1 cellular context compared by ENCODE assay signal in genomic region chr10:88092265-88092664, GRCh38.
TF ChIP-seq lines count a peak whose summit lies in the region.

No MANE protein-coding gene starts in this region.

TF ChIP-seq in GM12878, 131 proteins besides CTCF, POLR2A, EP300 and RAD21 (continued from another document):
- TF ChIP-seq E2F4 (IDR thresholded peaks at IDR 0.05; ENCODE audit: low read depth, low read length) (no peak), ZNF384 (IDR thresholded peaks at IDR 0.05; ENCODE audit: borderline replicate concordance, low read depth, low read length) (no peak), CBX5 (IDR thresholded peaks at IDR 0.05; ENCODE audit: low read depth) (no peak), ESRRA (IDR thresholded peaks at IDR 0.05; ENCODE audit: low read length) (no peak), BMI1 (IDR thresholded peaks at IDR 0.05; ENCODE audit: borderline replicate concordance) (no peak), NRF1 (conservative IDR thresholded peaks at IDR 0.05; ENCODE audit: low read depth, low read length) (no peak), PBX3 (IDR thresholded peaks at IDR 0.05; ENCODE audit: insufficient replicate concordance, low read depth, low read length) (no peak)
- TF ChIP-seq, protein P1, sequence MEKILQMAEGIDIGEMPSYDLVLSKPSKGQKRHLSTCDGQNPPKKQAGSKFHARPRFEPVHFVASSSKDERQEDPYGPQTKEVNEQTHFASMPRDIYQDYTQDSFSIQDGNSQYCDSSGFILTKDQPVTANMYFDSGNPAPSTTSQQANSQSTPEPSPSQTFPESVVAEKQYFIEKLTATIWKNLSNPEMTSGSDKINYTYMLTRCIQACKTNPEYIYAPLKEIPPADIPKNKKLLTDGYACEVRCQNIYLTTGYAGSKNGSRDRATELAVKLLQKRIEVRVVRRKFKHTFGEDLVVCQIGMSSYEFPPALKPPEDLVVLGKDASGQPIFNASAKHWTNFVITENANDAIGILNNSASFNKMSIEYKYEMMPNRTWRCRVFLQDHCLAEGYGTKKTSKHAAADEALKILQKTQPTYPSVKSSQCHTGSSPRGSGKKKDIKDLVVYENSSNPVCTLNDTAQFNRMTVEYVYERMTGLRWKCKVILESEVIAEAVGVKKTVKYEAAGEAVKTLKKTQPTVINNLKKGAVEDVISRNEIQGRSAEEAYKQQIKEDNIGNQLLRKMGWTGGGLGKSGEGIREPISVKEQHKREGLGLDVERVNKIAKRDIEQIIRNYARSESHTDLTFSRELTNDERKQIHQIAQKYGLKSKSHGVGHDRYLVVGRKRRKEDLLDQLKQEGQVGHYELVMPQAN (conservative IDR thresholded peaks at IDR 0.05) = no peak
